In the genomic region with DNA sequence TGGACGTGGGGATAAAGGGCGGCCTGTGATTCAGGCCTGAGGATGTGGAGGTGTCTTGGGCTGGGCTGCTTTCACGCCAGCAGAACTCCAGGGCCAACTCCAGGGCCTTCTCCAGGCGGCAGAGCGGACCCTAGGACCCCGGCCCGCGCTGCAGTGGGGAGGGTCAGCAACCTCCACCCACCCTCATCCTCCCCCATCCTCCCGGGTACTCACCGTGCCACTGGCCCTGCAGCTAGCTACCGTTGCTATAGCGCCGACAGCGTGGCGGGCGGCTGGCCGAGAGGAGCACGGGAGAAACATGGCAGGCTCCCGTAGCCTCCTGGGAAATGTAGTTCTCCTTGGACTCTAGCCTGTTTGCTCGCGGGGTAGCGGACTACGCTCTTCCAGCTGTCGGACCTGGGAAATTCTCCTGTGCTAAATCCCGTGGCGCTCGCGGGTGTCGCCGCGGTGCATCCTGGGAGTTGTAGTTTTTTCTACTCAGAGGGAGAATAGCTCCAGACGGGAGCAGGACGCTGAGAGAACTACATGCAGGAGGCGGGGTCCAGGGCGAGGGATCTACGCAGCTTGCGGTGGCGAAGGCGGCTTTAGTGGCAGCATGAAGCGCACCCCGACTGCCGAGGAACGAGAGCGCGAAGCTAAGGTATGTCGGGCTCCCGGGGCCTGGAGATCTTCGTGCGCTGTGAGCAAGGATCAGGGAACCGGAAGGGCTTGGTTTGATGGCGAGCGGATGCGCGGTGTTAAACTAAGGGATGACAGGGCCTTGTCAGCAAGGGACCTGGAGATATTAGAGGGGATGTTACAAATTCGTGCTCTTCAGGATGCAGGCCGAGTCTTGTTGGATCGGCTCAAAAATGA, we compare ENCODE assay signal across 1 cellular context.
TF ChIP-seq lines count a peak whose summit lies in the region.

TSS of gene FTO (plus strand) at position 567 of the 855 bp plus-strand sequence.
TSS of gene RPGRIP1L (minus strand) at position 270 of the 855 bp plus-strand sequence. CDS start 3,136 bp downstream, outside the sequence.

TF ChIP-seq in HepG2, 621 proteins besides CTCF, POLR2A, EP300 and RAD21 (continued from another document and continues in another):
- TF ChIP-seq, protein P1, sequence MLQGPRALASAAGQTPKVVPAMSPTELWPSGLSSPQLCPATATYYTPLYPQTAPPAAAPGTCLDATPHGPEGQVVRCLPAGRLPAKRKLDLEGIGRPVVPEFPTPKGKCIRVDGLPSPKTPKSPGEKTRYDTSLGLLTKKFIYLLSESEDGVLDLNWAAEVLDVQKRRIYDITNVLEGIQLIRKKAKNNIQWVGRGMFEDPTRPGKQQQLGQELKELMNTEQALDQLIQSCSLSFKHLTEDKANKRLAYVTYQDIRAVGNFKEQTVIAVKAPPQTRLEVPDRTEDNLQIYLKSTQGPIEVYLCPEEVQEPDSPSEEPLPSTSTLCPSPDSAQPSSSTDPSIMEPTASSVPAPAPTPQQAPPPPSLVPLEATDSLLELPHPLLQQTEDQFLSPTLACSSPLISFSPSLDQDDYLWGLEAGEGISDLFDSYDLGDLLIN (CRISPR knock-in tag; IDR thresholded peaks at IDR 0.05; ENCODE audit: borderline replicate concordance) = peak; percentile 59
- TF ChIP-seq MTERF4 (CRISPR knock-in tag; IDR thresholded peaks at IDR 0.05) (0 out of 2 replicates have a peak, but pooled peaks have one; percentile 49), ZMYM2 (CRISPR knock-in tag; IDR thresholded peaks at IDR 0.05) (no peak), PPARG (CRISPR knock-in tag; conservative IDR thresholded peaks at IDR 0.05) (no peak), NFIC (IDR thresholded peaks at IDR 0.05; ENCODE audit: low read length) (no peak), PITX1 (CRISPR knock-in tag; IDR thresholded peaks at IDR 0.05) (peak; percentile 97), RORA (CRISPR knock-in tag; IDR thresholded peaks at IDR 0.05) (no peak), ZFP1 (CRISPR knock-in tag; IDR thresholded peaks at IDR 0.05) (peak; percentile 45; the same call in 1 of the 2 replicates), GATAD1 (CRISPR knock-in tag; IDR thresholded peaks at IDR 0.05) (peak; percentile 88), DNMT1 (CRISPR knock-in tag; IDR thresholded peaks at IDR 0.05) (peak; percentile 9; the same call in 1 of the 2 replicates), ZBTB1 (CRISPR knock-in tag; IDR thresholded peaks at IDR 0.05; ENCODE audit: borderline replicate concordance) (no peak), ZNF576 (CRISPR knock-in tag; IDR thresholded peaks at IDR 0.05) (no peak), ZNF24 (IDR thresholded peaks at IDR 0.05) (no peak), RXRB (CRISPR knock-in tag; IDR thresholded peaks at IDR 0.05; ENCODE audit: borderline replicate concordance) (peak; percentile 66; the same call in 1 of the 2 replicates), HDAC1 (CRISPR knock-in tag; IDR thresholded peaks at IDR 0.05) (peak; percentile 95), YEATS4 (CRISPR knock-in tag; IDR thresholded peaks at IDR 0.05; ENCODE audit: borderline replicate concordance) (peak; percentile 82), ZFP82 (CRISPR knock-in tag; IDR thresholded peaks at IDR 0.05; ENCODE audit: borderline replicate concordance) (peak; percentile 72; the same call in 1 of the 2 replicates), ZFY (CRISPR knock-in tag; IDR thresholded peaks at IDR 0.05) (peak; percentile 97), GATAD2A (CRISPR knock-in tag; IDR thresholded peaks at IDR 0.05) (peak; percentile 55; the same call in 1 of the 2 replicates), NFIB (CRISPR knock-in tag; IDR thresholded peaks at IDR 0.05; ENCODE audit: borderline replicate concordance) (no peak), MLX (CRISPR knock-in tag; IDR thresholded peaks at IDR 0.05) (peak; percentile 27; the same call in 1 of the 2 replicates), ZNF296 (CRISPR knock-in tag; conservative IDR thresholded peaks at IDR 0.05) (peak; percentile 59; the same call in 1 of the 2 replicates), ZNF678 (CRISPR knock-in tag; IDR thresholded peaks at IDR 0.05) (0 out of 2 replicates have a peak, but pooled peaks have one; percentile 53), ETV5 (CRISPR knock-in tag; IDR thresholded peaks at IDR 0.05; ENCODE audit: borderline replicate concordance) (no peak), ZNF660 (CRISPR knock-in tag; IDR thresholded peaks at IDR 0.05; ENCODE audit: borderline replicate concordance, low read depth) (no peak), CENPT (CRISPR knock-in tag; IDR thresholded peaks at IDR 0.05; ENCODE audit: low read depth) (no peak), ZFAT (CRISPR knock-in tag; conservative IDR thresholded peaks at IDR 0.05) (no peak), TOPORS (CRISPR knock-in tag; IDR thresholded peaks at IDR 0.05) (peak; percentile 66; the same call in 1 of the 2 replicates), DRAP1 (CRISPR knock-in tag; IDR thresholded peaks at IDR 0.05) (peak; percentile 43; the same call in 1 of the 2 replicates), ZNF441 (CRISPR knock-in tag; IDR thresholded peaks at IDR 0.05; ENCODE audit: borderline replicate concordance) (peak; percentile 80), ZNF350 (CRISPR knock-in tag; IDR thresholded peaks at IDR 0.05; ENCODE audit: borderline replicate concordance, low read depth) (peak; percentile 96; the same call in 1 of the 2 replicates), ZNF792 (CRISPR knock-in tag; IDR thresholded peaks at IDR 0.05) (peak; percentile 91), HNRNPL (IDR thresholded peaks at IDR 0.05; ENCODE audit: low read depth, low read length) (0 out of 2 replicates have a peak, but pooled peaks have one; percentile 33), ZSCAN5A (CRISPR knock-in tag; IDR thresholded peaks at IDR 0.05; ENCODE audit: borderline replicate concordance) (peak; percentile 82; the same call in 1 of the 2 replicates), TBX3 (IDR thresholded peaks at IDR 0.05; ENCODE audit: borderline replicate concordance) (0 out of 2 replicates have a peak, but pooled peaks have one; percentile 25), ZNF430 (CRISPR knock-in tag; IDR thresholded peaks at IDR 0.05) (peak; percentile 87; the same call in 1 of the 2 replicates), ZNF850 (CRISPR knock-in tag; conservative IDR thresholded peaks at IDR 0.05) (no peak), GZF1 (CRISPR knock-in tag; IDR thresholded peaks at IDR 0.05) (peak; percentile 66; the same call in 1 of the 2 replicates), ATF2 (CRISPR knock-in tag; IDR thresholded peaks at IDR 0.05) (peak; percentile 68), NR2F6 (IDR thresholded peaks at IDR 0.05) (no peak), NR2F6 (CRISPR knock-in tag; IDR thresholded peaks at IDR 0.05) (no peak; the same call in 1 of the 2 replicates), RBM39 (IDR thresholded peaks at IDR 0.05; ENCODE audit: low read depth, low read length, poor library complexity, severe bottlenecking) (peak; percentile 93), MAZ (IDR thresholded peaks at IDR 0.05; ENCODE audit: borderline replicate concordance, low read depth, low read length) (peak; percentile 97), MAZ (CRISPR knock-in tag; IDR thresholded peaks at IDR 0.05; ENCODE audit: low read depth) (peak; percentile 93), ZNF160 (CRISPR knock-in tag; IDR thresholded peaks at IDR 0.05) (no peak), RARA (CRISPR knock-in tag; IDR thresholded peaks at IDR 0.05) (no peak), KLF15 (CRISPR knock-in tag; IDR thresholded peaks at IDR 0.05; ENCODE audit: borderline replicate concordance) (no peak; the same call in 1 of the 2 replicates), GTF2F1 (IDR thresholded peaks at IDR 0.05; ENCODE audit: low read length) (0 out of 2 replicates have a peak, but pooled peaks have one; percentile 24), HOXA7 (CRISPR knock-in tag; IDR thresholded peaks at IDR 0.05) (no peak), ZFP36L1 (CRISPR knock-in tag; IDR thresholded peaks at IDR 0.05) (0 out of 2 replicates have a peak, but pooled peaks have one; percentile 5), DBP (CRISPR knock-in tag; IDR thresholded peaks at IDR 0.05; ENCODE audit: not compliant biosample characterization) (no peak), ZBTB20 (CRISPR knock-in tag; IDR thresholded peaks at IDR 0.05; ENCODE audit: borderline replicate concordance, low read depth) (peak; percentile 72; the same call in 1 of the 2 replicates)
- TF ChIP-seq, protein P2, sequence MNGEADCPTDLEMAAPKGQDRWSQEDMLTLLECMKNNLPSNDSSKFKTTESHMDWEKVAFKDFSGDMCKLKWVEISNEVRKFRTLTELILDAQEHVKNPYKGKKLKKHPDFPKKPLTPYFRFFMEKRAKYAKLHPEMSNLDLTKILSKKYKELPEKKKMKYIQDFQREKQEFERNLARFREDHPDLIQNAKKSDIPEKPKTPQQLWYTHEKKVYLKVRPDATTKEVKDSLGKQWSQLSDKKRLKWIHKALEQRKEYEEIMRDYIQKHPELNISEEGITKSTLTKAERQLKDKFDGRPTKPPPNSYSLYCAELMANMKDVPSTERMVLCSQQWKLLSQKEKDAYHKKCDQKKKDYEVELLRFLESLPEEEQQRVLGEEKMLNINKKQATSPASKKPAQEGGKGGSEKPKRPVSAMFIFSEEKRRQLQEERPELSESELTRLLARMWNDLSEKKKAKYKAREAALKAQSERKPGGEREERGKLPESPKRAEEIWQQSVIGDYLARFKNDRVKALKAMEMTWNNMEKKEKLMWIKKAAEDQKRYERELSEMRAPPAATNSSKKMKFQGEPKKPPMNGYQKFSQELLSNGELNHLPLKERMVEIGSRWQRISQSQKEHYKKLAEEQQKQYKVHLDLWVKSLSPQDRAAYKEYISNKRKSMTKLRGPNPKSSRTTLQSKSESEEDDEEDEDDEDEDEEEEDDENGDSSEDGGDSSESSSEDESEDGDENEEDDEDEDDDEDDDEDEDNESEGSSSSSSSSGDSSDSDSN (CRISPR knock-in tag; IDR thresholded peaks at IDR 0.05) = peak; percentile 31
- TF ChIP-seq, protein P3, sequence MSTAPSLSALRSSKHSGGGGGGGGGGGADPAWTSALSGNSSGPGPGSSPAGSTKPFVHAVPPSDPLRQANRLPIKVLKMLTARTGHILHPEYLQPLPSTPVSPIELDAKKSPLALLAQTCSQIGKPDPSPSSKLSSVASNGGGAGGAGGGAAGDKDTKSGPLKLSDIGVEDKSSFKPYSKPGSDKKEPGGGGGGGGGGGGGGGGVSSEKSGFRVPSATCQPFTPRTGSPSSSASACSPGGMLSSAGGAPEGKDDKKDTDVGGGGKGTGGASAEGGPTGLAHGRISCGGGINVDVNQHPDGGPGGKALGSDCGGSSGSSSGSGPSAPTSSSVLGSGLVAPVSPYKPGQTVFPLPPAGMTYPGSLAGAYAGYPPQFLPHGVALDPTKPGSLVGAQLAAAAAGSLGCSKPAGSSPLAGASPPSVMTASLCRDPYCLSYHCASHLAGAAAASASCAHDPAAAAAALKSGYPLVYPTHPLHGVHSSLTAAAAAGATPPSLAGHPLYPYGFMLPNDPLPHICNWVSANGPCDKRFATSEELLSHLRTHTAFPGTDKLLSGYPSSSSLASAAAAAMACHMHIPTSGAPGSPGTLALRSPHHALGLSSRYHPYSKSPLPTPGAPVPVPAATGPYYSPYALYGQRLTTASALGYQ (CRISPR knock-in tag; IDR thresholded peaks at IDR 0.05) = no peak
- TF ChIP-seq, protein P4, sequence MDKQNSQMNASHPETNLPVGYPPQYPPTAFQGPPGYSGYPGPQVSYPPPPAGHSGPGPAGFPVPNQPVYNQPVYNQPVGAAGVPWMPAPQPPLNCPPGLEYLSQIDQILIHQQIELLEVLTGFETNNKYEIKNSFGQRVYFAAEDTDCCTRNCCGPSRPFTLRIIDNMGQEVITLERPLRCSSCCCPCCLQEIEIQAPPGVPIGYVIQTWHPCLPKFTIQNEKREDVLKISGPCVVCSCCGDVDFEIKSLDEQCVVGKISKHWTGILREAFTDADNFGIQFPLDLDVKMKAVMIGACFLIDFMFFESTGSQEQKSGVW (CRISPR knock-in tag; IDR thresholded peaks at IDR 0.05; ENCODE audit: borderline replicate concordance) = no peak
